Comparison of ENCODE assay signal across 9 cellular contexts in the genomic region with DNA sequence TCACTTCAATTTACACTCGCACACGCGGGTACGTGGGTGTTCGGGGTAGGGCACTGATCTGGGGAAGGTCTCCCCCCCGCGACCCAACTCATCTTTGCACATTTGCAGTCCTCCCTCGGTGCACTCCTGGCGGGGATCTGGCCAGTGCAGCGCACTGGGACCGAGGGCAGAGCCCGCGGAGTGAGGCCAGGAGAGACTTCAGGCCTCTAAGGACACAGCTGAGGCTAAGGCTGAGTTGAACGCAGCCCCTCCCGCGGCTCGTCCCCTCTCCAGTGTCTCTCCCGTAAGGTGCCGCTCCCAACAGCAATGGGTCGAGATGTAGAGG. TPM values are rescaled to one million over a fixed set of nuclear protein-coding genes. Genes with fewer than 3 reads are reported as not detected.
A peak's percentile ranks its signal among the peaks of the same experiment; 100 is the strongest.
DNase-seq lines count a peak whose midpoint lies in the region; ATAC-seq and TF ChIP-seq lines count a peak whose summit lies in the region.
"Had no signal": no experiment of that assay in that cellular context is flagged by ENCODE, and none has a peak within 500 bp of the region (broad histone marks: within the 10 kb centered on the region; RNA-seq: fewer than 3 reads in every experiment).

No MANE protein-coding gene starts in this region.

- intact Hi-C loops in activated CD4-positive, alpha-beta memory T cell treated with anti-CD3 and anti-CD28 coated beads for 36 hours (cut with micrococcal nuclease), result loop anchor here (5.0 kb wide), 1 partner anchor 165 kb away; no protein-coding TSS in a partner anchor
- intact Hi-C loops in esophagus squamous epithelium (cut with DNase I) (no loop called here), tibial artery (cut with DNase I; ENCODE audit: low total_unique reads) (loop anchor here (5.0 kb wide), 1 partner anchor 755 kb away; no protein-coding TSS in a partner anchor)

- DNase-seq in activated CD4-positive, alpha-beta memory T cell treated with anti-CD3 and anti-CD28 coated beads for 36 hours, result no peak
- DNase-seq in activated CD4-positive, alpha-beta memory T cell treated with anti-CD3 and anti-CD28 coated beads, Interleukin-2, amount 10 ng/mL, durations not matched to agents 7 days and 5 days, result no peak
- no peak for DNase-seq in esophagus squamous epithelium (lab: John Stamatoyannopoulos, UW)
- DNase-seq in naive B cell, result peak; percentile 8
- no peak for DNase-seq in tibial artery

- no peaks in the 10 kb centered on the region for H3K36me3 ChIP-seq in esophagus squamous epithelium
- no peaks in the 10 kb centered on the region for H3K36me3 ChIP-seq in tibial artery
- H3K36me3 ChIP-seq: SJSA1 had no signal

- peak overlapping the region; percentile 22 to 72 (median 42) for H3K4me3 ChIP-seq in esophagus squamous epithelium
- peak overlapping the region; percentile 49 to 57 for H3K4me3 ChIP-seq in tibial artery
- H3K4me3 ChIP-seq: SJSA1 had no signal

- H3K27ac ChIP-seq in esophagus squamous epithelium, result no peak overlapping the region
- no peak overlapping the region for H3K27ac ChIP-seq in tibial artery
- H3K27ac ChIP-seq: SJSA1 had no signal

- no peak for TF ChIP-seq POLR2A in esophagus squamous epithelium (IDR thresholded peaks at IDR 0.05)

- TF ChIP-seq CTCF in esophagus squamous epithelium (IDR thresholded peaks at IDR 0.05) (no peak), tibial artery (IDR thresholded peaks at IDR 0.05) (no peak)

- H3K27me3 ChIP-seq in esophagus squamous epithelium, result peaks cover 0 to 23% (median 1%) of the 10 kb centered on the region in 4 donors
- peaks cover 0 to 12% of the 10 kb centered on the region in 2 donors for H3K27me3 ChIP-seq in tibial artery

- H3K27ac Mint-ChIP-seq in activated CD4-positive, alpha-beta memory T cell treated with anti-CD3 and anti-CD28 coated beads for 36 hours, result no peak overlapping the region
- no peak overlapping the region for H3K27ac Mint-ChIP-seq in activated CD4-positive, alpha-beta memory T cell treated with anti-CD3 and anti-CD28 coated beads, Interleukin-2, amount 10 ng/mL, durations not matched to agents 7 days and 5 days
- H3K27ac Mint-ChIP-seq in naive B cell, result peak overlapping the region in 1 of 6 donors; percentile 34

- CTCF ChIA-PET in activated CD4-positive, alpha-beta memory T cell treated with anti-CD3 and anti-CD28 coated beads for 36 hours (lab: Charles Lee), result interaction anchor here (1.1 to 1.4 kb wide), 3 partner anchors 26 to 104 kb away, joined by 3 to 5 read pairs (median 5); no protein-coding TSS in a partner anchor
- CTCF ChIA-PET in activated CD4-positive, alpha-beta memory T cell treated with anti-CD3 and anti-CD28 coated beads, Interleukin-2, amount 10 ng/mL, durations not matched to agents 7 days and 5 days (lab: Charles Lee), result no interaction called here

- H3K4me1 Mint-ChIP-seq in activated CD4-positive, alpha-beta memory T cell treated with anti-CD3 and anti-CD28 coated beads for 36 hours (ENCODE audit: low read depth), result peaks cover 16% of the 10 kb centered on the region
- peaks cover 11% of the 10 kb centered on the region for H3K4me1 Mint-ChIP-seq in activated CD4-positive, alpha-beta memory T cell treated with anti-CD3 and anti-CD28 coated beads, Interleukin-2, amount 10 ng/mL, durations not matched to agents 7 days and 5 days
- H3K4me1 Mint-ChIP-seq in naive B cell, result peaks cover 6 to 17% (median 14%) of the 10 kb centered on the region in 3 donors

- H3K36me3 Mint-ChIP-seq in activated CD4-positive, alpha-beta memory T cell treated with anti-CD3 and anti-CD28 coated beads for 36 hours, result no peaks in the 10 kb centered on the region
- H3K36me3 Mint-ChIP-seq in activated CD4-positive, alpha-beta memory T cell treated with anti-CD3 and anti-CD28 coated beads, Interleukin-2, amount 10 ng/mL, durations not matched to agents 7 days and 5 days (ENCODE audit: low read depth), result no peaks in the 10 kb centered on the region
- no peaks in the 10 kb centered on the region for H3K36me3 Mint-ChIP-seq in naive B cell

- H3K4me3 Mint-ChIP-seq in activated CD4-positive, alpha-beta memory T cell treated with anti-CD3 and anti-CD28 coated beads for 36 hours, result peak overlapping the region; percentile 49
- H3K4me3 Mint-ChIP-seq in activated CD4-positive, alpha-beta memory T cell treated with anti-CD3 and anti-CD28 coated beads, Interleukin-2, amount 10 ng/mL, durations not matched to agents 7 days and 5 days, result no peak overlapping the region
- H3K4me3 Mint-ChIP-seq in naive B cell, result peak overlapping the region; percentile 71 to 87 (median 80)

- H3K9me3 ChIP-seq in esophagus squamous epithelium (no peaks in the 10 kb centered on the region), tibial artery (no peaks in the 10 kb centered on the region)
- H3K9me3 ChIP-seq: SJSA1 had no signal

- WGBS in esophagus squamous epithelium, 2 donors, result 0 to 10% methylated on average over 1 to 5 of the region's 20 CpGs

- H3K9me3 Mint-ChIP-seq in activated CD4-positive, alpha-beta memory T cell treated with anti-CD3 and anti-CD28 coated beads for 36 hours, result no peaks in the 10 kb centered on the region
- no peaks in the 10 kb centered on the region for H3K9me3 Mint-ChIP-seq in activated CD4-positive, alpha-beta memory T cell treated with anti-CD3 and anti-CD28 coated beads, Interleukin-2, amount 10 ng/mL, durations not matched to agents 7 days and 5 days
- H3K9me3 Mint-ChIP-seq in naive B cell, result no peaks in the 10 kb centered on the region

- POLR2A ChIA-PET in activated CD4-positive, alpha-beta memory T cell treated with anti-CD3 and anti-CD28 coated beads for 36 hours (lab: Charles Lee), result no interaction called here
- POLR2A ChIA-PET in activated CD4-positive, alpha-beta memory T cell treated with anti-CD3 and anti-CD28 coated beads, Interleukin-2, amount 10 ng/mL, durations not matched to agents 7 days and 5 days (lab: Charles Lee), result no interaction called here

- H3K4me1 ChIP-seq in esophagus squamous epithelium (peaks cover 0 to 24% (median 12%) of the 10 kb centered on the region in 3 donors), tibial artery (peaks cover 0 to 25% (median 14%) of the 10 kb centered on the region in 4 donors)
- H3K4me1 ChIP-seq: SJSA1 had no signal

- peaks cover 25% of the 10 kb centered on the region for H3K27me3 Mint-ChIP-seq in activated CD4-positive, alpha-beta memory T cell treated with anti-CD3 and anti-CD28 coated beads for 36 hours
- H3K27me3 Mint-ChIP-seq in activated CD4-positive, alpha-beta memory T cell treated with anti-CD3 and anti-CD28 coated beads, Interleukin-2, amount 10 ng/mL, durations not matched to agents 7 days and 5 days, result peaks cover 25% of the 10 kb centered on the region
- peaks cover 12 to 36% (median 22%) of the 10 kb centered on the region in 3 donors for H3K27me3 Mint-ChIP-seq in naive B cell

- peak; percentile 3 to 6 for ATAC-seq in naive B cell (ENCODE audit: low read depth in 2 of 2)
- no peak for ATAC-seq in HG03342 (IDR thresholded peaks at IDR 0.05; ENCODE audit: unreplicated experiment)
- no peak for ATAC-seq in GM21528 (IDR thresholded peaks at IDR 0.05; ENCODE audit: low FRiP score, unreplicated experiment)
- no peak for ATAC-seq in activated CD4-positive, CD25-positive, alpha-beta regulatory T cell treated with anti-CD3 and anti-CD28 coated beads, Interleukin-2, amount 50 U/mL, for 24 hours

RNA-seq across cellular contexts. Expression of gene NCAM2, which starts 0.9 kb away (rescaled TPM):
- total RNA-seq in activated CD4-positive, alpha-beta memory T cell treated with anti-CD3 and anti-CD28 coated beads for 36 hours, result not detected
- not detected for total RNA-seq in activated CD4-positive, alpha-beta memory T cell treated with anti-CD3 and anti-CD28 coated beads, Interleukin-2, amount 10 ng/mL, durations not matched to agents 7 days and 5 days
- total RNA-seq in esophagus squamous epithelium, result under 1 TPM in 2 of 4 donors, not detected in 2; 0.67 to 0.95 TPM
- polyA plus RNA-seq in naive B cell (ENCODE audit: low read depth in 6 of 6), result 1 to 10 TPM in 2 of 6 donors, under 1 TPM in 1, not detected in 3; 0.44 to 2.5 (median 2.4) TPM
- total RNA-seq: SJSA1 had no signal

Comparison
In these comparisons a context has a peak if more than half of its experiments do, and no peak if none do; other contexts are left out.
1. ATAC-seq: peak in naive B cell (2 of 2); none in HG03342 (single experiment), GM21528 (single experiment) and activated CD4-positive, CD25-positive, alpha-beta regulatory T cell treated with anti-CD3 and anti-CD28 coated beads, Interleukin-2, amount 50 U/mL, for 24 hours (0 of 2).